ENCODE assay signal across 9 cellular contexts in genomic region chr6:17392978-17393334, GRCh38. TPM values are rescaled to one million over a fixed set of nuclear protein-coding genes. Genes with fewer than 3 reads are reported as not detected.
A peak's percentile ranks its signal among the peaks of the same experiment; 100 is the strongest.
DNase-seq lines count a peak whose midpoint lies in the region; ATAC-seq, FAIRE-seq and TF ChIP-seq lines count a peak whose summit lies in the region.
"Had no signal": no experiment of that assay in that cellular context is flagged by ENCODE, and none has a peak within 500 bp of the region (broad histone marks: within the 10 kb centered on the region; RNA-seq: fewer than 3 reads in every experiment).

No MANE protein-coding gene starts in this region.

- H3K4me1 ChIP-seq in left lung (peaks cover 0 to 6% of the 10 kb centered on the region in 2 donors), suprapubic skin (peaks cover 12% of the 10 kb centered on the region)

- H3K27me3 ChIP-seq in bronchial epithelial cell (ENCODE audit: control insufficient read depth, insufficient read depth, low read length) (no peaks in the 10 kb centered on the region), left lung (peaks cover 0 to 58% of the 10 kb centered on the region in 2 donors), suprapubic skin (no peaks in the 10 kb centered on the region)

- TF ChIP-seq CTCF in bronchial epithelial cell (IDR thresholded peaks at IDR 0.05; ENCODE audit: insufficient read depth, low read length, severe bottlenecking) (no peak), left lung (IDR thresholded peaks at IDR 0.05) (no peak), suprapubic skin (IDR thresholded peaks at IDR 0.05) (no peak)

- H3K27ac ChIP-seq in left lung, result peak overlapping the region in 1 of 2 donors; percentile 44
- H3K27ac ChIP-seq in suprapubic skin, result peak overlapping the region; percentile 56

- no peak for TF ChIP-seq POLR2A in suprapubic skin (IDR thresholded peaks at IDR 0.05)

- ATAC-seq in left lung (peak; percentile 26), HG03108 (IDR thresholded peaks at IDR 0.05; ENCODE audit: unreplicated experiment) (no peak), HG02571 (IDR thresholded peaks at IDR 0.05; ENCODE audit: unreplicated experiment) (no peak)

- DNase-seq in KBM-7 (peak; percentile 9), bronchial epithelial cell (ENCODE audit: low read depth) (no peak), left lung (no peak), suprapubic skin (ENCODE audit: low spot score in 2 of 2) (no peak), AG08395 (ENCODE audit: low spot score) (no peak)
- no peak for DNase-seq in activated naive CD4-positive, alpha-beta T cell treated with anti-CD3 and anti-CD28 coated beads, Interleukin-2, amount 50 U/mL, for 16 hours
- DNase-seq: activated CD8-positive, alpha-beta memory T cell treated with anti-CD3 and anti-CD28 coated beads, Interleukin-2, amount 50 U/mL, for 4 hours had no signal

- no peak for TF ChIP-seq EP300 in suprapubic skin (IDR thresholded peaks at IDR 0.05)

- in situ Hi-C loops in KBM-7 (cut with MboI; ENCODE audit: low pct_unique_long_range_greater_than_20kb, low sequenced_read_pairs), result no loop called here

- H3K36me3 ChIP-seq in bronchial epithelial cell (ENCODE audit: control insufficient read depth, insufficient read depth, low read length) (no peaks in the 10 kb centered on the region), left lung (no peaks in the 10 kb centered on the region), suprapubic skin (no peaks in the 10 kb centered on the region)

- no peak for FAIRE-seq in bronchial epithelial cell (lab: Jason Lieb, UNC)

- WGBS in suprapubic skin, result 21% methylated on average over 5 of the region's 5 CpGs

- peak overlapping the region; percentile 89 for H3K4me3 ChIP-seq in bronchial epithelial cell (ENCODE audit: low read depth, low read length)
- peak overlapping the region; percentile 31 to 45 for H3K4me3 ChIP-seq in left lung
- H3K4me3 ChIP-seq in suprapubic skin, result peak overlapping the region; percentile 59

- intact Hi-C loops in left lung (cut with DNase I), result no loop called here

- H3K9me3 ChIP-seq in left lung (no peaks in the 10 kb centered on the region), suprapubic skin (no peaks in the 10 kb centered on the region)

RNA-seq across cellular contexts. Expression of gene CAP2, which starts 0.4 kb away (rescaled TPM):
- total RNA-seq in bronchial epithelial cell (2.1 and 3.1 TPM in 2 replicates), left lung (10 to 100 TPM in 1 of 2 donors, 1 to 10 TPM in 1; 6.5 to 10.6 TPM), suprapubic skin (1 to 10 TPM; 1.4 to 2.9 (median 2.2) TPM)

Comparison
In these comparisons a context has a peak if more than half of its experiments do, and no peak if none do; other contexts are left out.
1. H3K4me3 ChIP-seq: peak in every context shown above with its lines; median percentile 89 in bronchial epithelial cell; 59 in suprapubic skin; 38 in left lung.